ENCODE assay signal across 16 cellular contexts in the genomic region with DNA sequence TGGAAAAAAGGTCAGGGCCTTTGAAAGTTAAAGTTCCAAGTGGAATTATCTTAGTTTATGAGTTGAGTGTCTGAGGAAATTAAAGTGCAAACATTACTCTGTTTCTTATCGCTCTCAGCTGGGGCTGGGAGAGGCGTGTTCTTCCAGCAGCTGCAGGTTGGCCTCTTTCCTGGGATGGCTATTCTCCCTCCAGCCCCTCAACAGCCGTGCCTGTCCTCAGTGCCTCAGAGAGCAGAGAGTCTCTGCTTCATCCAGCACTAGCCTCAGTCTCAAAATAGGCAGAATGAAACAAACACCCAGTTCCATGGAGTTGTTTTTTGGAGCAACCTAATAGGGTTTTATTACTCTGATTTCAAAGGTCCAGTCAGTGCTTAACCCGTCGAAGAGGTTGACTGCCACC.
"Had no signal": no experiment of that assay in that cellular context is flagged by ENCODE, and none has a peak within 500 bp of the region (broad histone marks: within the 10 kb centered on the region; RNA-seq: fewer than 3 reads in every experiment).

No MANE protein-coding gene starts in this region.

- ATAC-seq: activated T-cell treated with anti-CD3 and anti-CD28 coated beads, Interleukin-2, amount 50 U/mL, for 4 hours had no signal

- H3K27me3 ChIP-seq: adrenal gland, sigmoid colon, testis had no signal

- H3K36me3 ChIP-seq: adrenal gland, sigmoid colon had no signal

- DNase-seq: activated CD8-positive, alpha-beta memory T cell treated with anti-CD3 and anti-CD28 coated beads, Interleukin-2, amount 50 U/mL, for 48 hours; activated naive CD4-positive, alpha-beta T cell; activated T-cell treated with anti-CD3 and anti-CD28 coated beads, Interleukin-2, amount 50 U/mL, for 4 hours; adrenal gland; cerebellar nuclear complex; cortex of kidney; endodermal cell; kidney; mesenchymal stem cell; nephron progenitor cell; sigmoid colon; stimulated activated CD4-positive, alpha-beta T cell treated with anti-CD3 and anti-CD28 coated beads, Interleukin-4, amount 100 ng/mL, for 1 hour; stimulated activated naive CD4-positive, alpha-beta T cell; T-helper 1 cell; T-helper 9 cell; testis had no signal

- H3K9me3 ChIP-seq: adrenal gland, sigmoid colon, testis had no signal

- H3K4me3 ChIP-seq: adrenal gland, sigmoid colon, testis had no signal

- H3K27ac ChIP-seq: adrenal gland, sigmoid colon, testis had no signal

- H3K4me1 ChIP-seq: adrenal gland, sigmoid colon, testis had no signal
